ENCODE assay signal across 36 cellular contexts in the genomic region with DNA sequence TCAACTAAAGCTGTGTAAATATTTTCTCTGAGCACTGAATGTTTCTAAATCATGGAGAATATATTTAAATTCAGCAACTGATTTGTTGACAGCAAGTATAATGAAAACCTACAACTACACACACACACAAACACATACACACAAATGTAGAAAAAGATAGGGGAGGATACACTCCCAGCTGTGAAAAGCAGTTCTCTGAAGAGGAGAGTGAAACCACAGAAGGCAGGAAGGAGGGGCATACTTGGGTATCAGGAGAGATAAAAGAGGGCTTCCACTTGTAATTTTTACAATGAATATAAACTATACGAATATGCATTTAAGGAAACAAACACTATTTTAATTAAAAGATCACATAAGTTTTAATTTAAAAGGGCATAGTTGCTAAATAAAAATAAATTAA.
"Had no signal": no experiment of that assay in that cellular context is flagged by ENCODE, and none has a peak within 500 bp of the region (broad histone marks: within the 10 kb centered on the region; RNA-seq: fewer than 3 reads in every experiment).

No MANE protein-coding gene starts in this region.

- H3K9me3 ChIP-seq: Peyer's patch had no signal

- H3K27ac ChIP-seq: brain microvascular endothelial cell, KMS-11, Peyer's patch, WERI-Rb-1 had no signal

- FAIRE-seq: colon had no signal

- H3K4me1 ChIP-seq: Peyer's patch had no signal

- H3K36me3 ChIP-seq: brain microvascular endothelial cell, Peyer's patch, WERI-Rb-1 had no signal

- H3K4me3 ChIP-seq: Peyer's patch had no signal

- H3K4me2 ChIP-seq: KMS-11 had no signal

- ATAC-seq: activated T-helper 17 cell treated with anti-CD3 and anti-CD28 coated beads, Interleukin-2, amount 50 U/mL, for 72 hours; PC-3 had no signal

- H3K4me3 Mint-ChIP-seq: activated naive CD4-positive, alpha-beta T cell treated with anti-CD3 and anti-CD28 coated beads, Interleukin-2, amount 50 U/mL, for 24 hours; activated T-helper 17 cell treated with anti-CD3 and anti-CD28 coated beads, Interleukin-2, amount 50 U/mL, for 72 hours had no signal

- H3K9ac ChIP-seq: KMS-11 had no signal

- H3K27ac Mint-ChIP-seq: activated T-helper 17 cell treated with anti-CD3 and anti-CD28 coated beads, Interleukin-2, amount 50 U/mL, for 72 hours had no signal

- DNase-seq: activated CD4-positive, alpha-beta T cell treated with anti-CD3 and anti-CD28 coated beads for 1 hour; activated CD4-positive, alpha-beta T cell treated with anti-CD3 and anti-CD28 coated beads for 48 hours; activated CD4-positive, alpha-beta T cell treated with anti-CD3 and anti-CD28 coated beads, Interleukin-2, amount 50 U/mL, for 48 hours; activated CD4-positive, CD25-positive, alpha-beta regulatory T cell; activated CD8-positive, alpha-beta memory T cell treated with anti-CD3 and anti-CD28 coated beads, Interleukin-2, amount 50 U/mL, for 48 hours; activated effector memory CD4-positive, alpha-beta T cell treated with anti-CD3 and anti-CD28 coated beads, Interleukin-2, amount 50 U/mL, for 16 hours; activated naive CD4-positive, alpha-beta T cell; activated T-cell treated with anti-CD3 and anti-CD28 coated beads, Interleukin-2, amount 50 U/mL, for 48 hours; amniotic stem cell; aorta; brain microvascular endothelial cell; central memory CD4-positive, alpha-beta T cell; MM.1S; MV-4-11; NCI-H1092 treated with DMSO at 0.1 percent for 48 hours; NCI-H1417; NCI-H146; NCI-H187; NCI-H2029 treated with DMSO at 0.1 percent for 48 hours; NCI-H2171 treated with DMSO at 0.1 percent for 48 hours; NCI-H2227 treated with DMSO at 0.1 percent for 48 hours; NCI-H446; NCI-H510A treated with DMSO at 0.1 percent for 48 hours; NCI-H526 treated with DMSO at 0.1 percent for 48 hours; NCI-H774; NK-92 treated with Interleukin-12 subunit alpha and Interleukin-12 subunit beta, amount 100 ng/mL, for 24 hours; PC-3; Peyer's patch; RPMI8226; SIG-M5; T1000; WERI-Rb-1 had no signal

- H3K27me3 ChIP-seq: brain microvascular endothelial cell, Peyer's patch had no signal

- H3K27me3 Mint-ChIP-seq: activated naive CD4-positive, alpha-beta T cell treated with anti-CD3 and anti-CD28 coated beads, Interleukin-2, amount 50 U/mL, for 24 hours; activated T-helper 17 cell treated with anti-CD3 and anti-CD28 coated beads, Interleukin-2, amount 50 U/mL, for 72 hours had no signal
